In genomic region chr20:63553251-63553932, GRCh38 we compare ENCODE assay signal across 8 cellular contexts. TPM values are rescaled to one million over a fixed set of nuclear protein-coding genes. Genes with fewer than 3 reads are reported as not detected.
DNase-seq lines count a peak whose midpoint lies in the region; ATAC-seq and TF ChIP-seq lines count a peak whose summit lies in the region.

No MANE protein-coding gene starts in this region.

- H3K36me3 ChIP-seq in endodermal cell (ENCODE audit: control insufficient read depth, insufficient read depth, low read length) = no peaks in the 10 kb centered on the region

- TF ChIP-seq CTCF in GM12864 (IDR thresholded peaks at IDR 0.05; ENCODE audit: low read depth, low read length, missing control alignments) (no peak), endodermal cell (conservative IDR thresholded peaks at IDR 0.05) (no peak)

- H3K9me3 ChIP-seq in endodermal cell (ENCODE audit: control insufficient read depth, low read length) = no peaks in the 10 kb centered on the region

- H3K4me3 ChIP-seq in GM12864 (ENCODE audit: low read depth, low read length) (peak overlapping the region; percentile 47), endodermal cell (ENCODE audit: low read length) (peak overlapping the region; percentile 77)

- peak overlapping the region; percentile 34 for H3K9ac ChIP-seq in endodermal cell (ENCODE audit: extremely low read depth, low read length, poor library complexity, severe bottlenecking)

- no peaks in the 10 kb centered on the region for H3K27me3 Mint-ChIP-seq in endodermal cell (ENCODE audit: insufficient read depth)

- no peaks in the 10 kb centered on the region for H3K9me3 Mint-ChIP-seq in endodermal cell

- H3K4me1 Mint-ChIP-seq in endodermal cell = no peaks in the 10 kb centered on the region

- DNase-seq in GM12864 (ENCODE audit: low read depth) = peak; percentile 55
- DNase-seq in NCI-H82 (lab: John Stamatoyannopoulos, UW) = peak; percentile 83
- DNase-seq in activated CD8-positive, alpha-beta memory T cell treated with anti-CD3 and anti-CD28 coated beads for 4 hours (ENCODE audit: low read depth in 2 of 2) = peak; percentile 59 to 81
- DNase-seq in endodermal cell = peak; percentile 99
- DNase-seq in mucosa of gallbladder (ENCODE audit: low spot score) = peak; percentile 78
- peak; percentile 63 to 83 for DNase-seq in stimulated activated CD8-positive, alpha-beta memory T cell treated with anti-CD3 and anti-CD28 coated beads, Interleukin-7, amount 100 ng/mL, for 1 hour (ENCODE audit: low read depth in 2 of 2)

- H3K27ac ChIP-seq in endodermal cell (ENCODE audit: low read depth, low read length) = peak overlapping the region; percentile 72

- H3K4me1 ChIP-seq in endodermal cell (ENCODE audit: control insufficient read depth, insufficient read depth, low read length) = no peaks in the 10 kb centered on the region

- H3K36me3 Mint-ChIP-seq in endodermal cell (ENCODE audit: low read depth) = no peaks in the 10 kb centered on the region

- H3K4me3 Mint-ChIP-seq in endodermal cell = peak overlapping the region; percentile 63

- 3 to 5% methylated on average over 13 to 34 of the region's 37 CpGs for WGBS in endodermal cell (ENCODE audit: insufficient coverage in 1 of 2, insufficient read length in 1 of 2), 2 experiments

- ATAC-seq in HG02973 (IDR thresholded peaks at IDR 0.05; ENCODE audit: unreplicated experiment) = peak; percentile 35
- ATAC-seq in HG02840 (IDR thresholded peaks at IDR 0.05; ENCODE audit: low FRiP score, unreplicated experiment) = no peak

- no peaks in the 10 kb centered on the region for H3K27me3 ChIP-seq in endodermal cell (ENCODE audit: control insufficient read depth, insufficient read depth, low read length, poor library complexity, severe bottlenecking)

- no peak overlapping the region for H3K27ac Mint-ChIP-seq in endodermal cell

RNA-seq across cellular contexts. Expression of gene FNDC11, which starts 0.6 kb away (rescaled TPM):
- total RNA-seq in endodermal cell = 1 to 10 TPM; 1.8 to 2.4 TPM
- polyA plus RNA-seq in endodermal cell (2013, experiment 1 of 2) = 5.2 TPM
- polyA plus RNA-seq in endodermal cell (2013, experiment 2 of 2) = 5.2 TPM
- 1.4 TPM for total RNA-seq in mucosa of gallbladder

RNA-seq across cellular contexts. Expression of gene SRMS, which starts 5.8 kb away (rescaled TPM):
- total RNA-seq in endodermal cell (not detected), mucosa of gallbladder (not detected)
- not detected for polyA plus RNA-seq in endodermal cell (2013, experiment 1 of 2)
- not detected for polyA plus RNA-seq in endodermal cell (2013, experiment 2 of 2)

RNA-seq across cellular contexts. Expression of gene PTK6, which starts 16.2 kb away (rescaled TPM):
- total RNA-seq in endodermal cell = under 1 TPM in 1 of 2 donors, not detected in 1; 0.22 TPM
- not detected for polyA plus RNA-seq in endodermal cell (2013, experiment 1 of 2)
- not detected for polyA plus RNA-seq in endodermal cell (2013, experiment 2 of 2)
- 11.0 TPM for total RNA-seq in mucosa of gallbladder

RNA-seq across cellular contexts. Expression of gene HELZ2, which starts 20.6 kb away (rescaled TPM):
- total RNA-seq in endodermal cell = 10 to 100 TPM; 34.5 to 37.0 TPM
- polyA plus RNA-seq in endodermal cell (2013, experiment 1 of 2) = 15.5 TPM
- 14.7 TPM for polyA plus RNA-seq in endodermal cell (2013, experiment 2 of 2)
- total RNA-seq in mucosa of gallbladder = 48.9 TPM

RNA-seq across cellular contexts. Expression of gene PPDPF, which starts 32.8 kb away (rescaled TPM):
- total RNA-seq in endodermal cell = 100 to 1,000 TPM; 247 to 296 TPM
- 318 TPM for polyA plus RNA-seq in endodermal cell (2013, experiment 1 of 2)
- polyA plus RNA-seq in endodermal cell (2013, experiment 2 of 2) = 282 TPM
- 793 TPM for total RNA-seq in mucosa of gallbladder
